In genomic region chr1:151620286-151620685, GRCh38 we compare ENCODE assay signal across 10 cellular contexts. TPM values are rescaled to one million over a fixed set of nuclear protein-coding genes. Genes with fewer than 3 reads are reported as not detected.
DNase-seq lines count a peak whose midpoint lies in the region; ATAC-seq lines count a peak whose summit lies in the region.
"Had no signal": no experiment of that assay in that cellular context is flagged by ENCODE, and none has a peak within 500 bp of the region (broad histone marks: within the 10 kb centered on the region; RNA-seq: fewer than 3 reads in every experiment).

No MANE protein-coding gene starts in this region.

- H3K36me3 Mint-ChIP-seq in immature natural killer cell: no peaks in the 10 kb centered on the region

- intact Hi-C loops in Right ventricle myocardium superior (cut with DNase I): no loop called here

- H3K27ac Mint-ChIP-seq in immature natural killer cell: peak overlapping the region in 2 of 6 donors; percentile 44 to 50

- peak; percentile 66 for DNase-seq in CD1c-positive myeloid dendritic cell (ENCODE audit: extremely low spot score)
- DNase-seq in SIG-M5 treated with dmso at 0.1 percent for 504 hours (lab: John Stamatoyannopoulos, UW; ENCODE audit: unreplicated experiment): peak; percentile 71
- DNase-seq in Right ventricle myocardium superior: no peak
- DNase-seq in pons (ENCODE audit: low spot score): peak; percentile 39
- DNase-seq in DMS153 (lab: John Stamatoyannopoulos, UW): no peak
- no peak for DNase-seq in C1 segment of cervical spinal cord (lab: John Stamatoyannopoulos, UW)
- DNase-seq in immature natural killer cell: no peak
- DNase-seq: Karpas-422; stimulated activated CD4-positive, alpha-beta T cell treated with anti-CD3 and anti-CD28 coated beads, Interleukin-2, amount 100 ng/mL, for 48 hours had no signal

- no peaks in the 10 kb centered on the region for H3K9me3 Mint-ChIP-seq in immature natural killer cell

- H3K4me3 Mint-ChIP-seq in immature natural killer cell: no peak overlapping the region

- ATAC-seq in Right ventricle myocardium superior (ENCODE audit: poor library complexity) (peak; percentile 87), GM18867 (IDR thresholded peaks at IDR 0.05; ENCODE audit: unreplicated experiment) (no peak)

- peaks cover 6 to 24% of the 10 kb centered on the region in 2 donors for H3K4me1 Mint-ChIP-seq in immature natural killer cell

- no peaks in the 10 kb centered on the region for H3K27me3 Mint-ChIP-seq in immature natural killer cell (ENCODE audit: low read depth in 3 of 3)

RNA-seq across cellular contexts. Expression of gene SNX27, which starts 8.4 kb away (rescaled TPM):
- 30.4 TPM for total RNA-seq in Right ventricle myocardium superior
- 10 to 100 TPM in 1 of 3 donors, 1 to 10 TPM in 2; 4.4 to 12.7 (median 9.0) TPM for polyA plus RNA-seq in immature natural killer cell

Comparison
In these comparisons a context has a peak if more than half of its experiments do, and no peak if none do; other contexts are left out.
1. DNase-seq: peak in CD1c-positive myeloid dendritic cell (single experiment), SIG-M5 treated with dmso at 0.1 percent for 504 hours (single experiment) and pons (single experiment); none in Right ventricle myocardium superior (single experiment), DMS153 (single experiment), C1 segment of cervical spinal cord (0 of 14) and immature natural killer cell (0 of 3).